22 cellular contexts compared by ENCODE assay signal in the genomic region with DNA sequence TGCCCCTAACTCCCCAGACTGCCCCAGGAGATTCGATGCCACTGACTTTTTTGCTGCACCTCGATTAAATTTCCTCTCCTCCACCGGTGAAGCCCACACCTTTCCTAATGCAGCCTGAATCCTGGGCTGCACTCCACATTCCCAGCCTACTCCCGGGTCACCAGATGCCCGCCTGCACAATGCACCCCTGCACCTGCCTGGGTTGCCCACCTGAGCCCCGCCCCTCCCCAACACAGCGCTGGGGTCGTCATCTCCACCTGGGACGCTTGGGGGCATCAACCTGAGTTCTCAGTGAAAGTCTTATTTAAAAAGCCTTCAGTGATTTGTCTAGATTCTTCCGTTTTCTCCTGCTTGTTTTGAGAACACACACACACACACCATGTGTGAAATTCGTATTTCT.
"Had no signal": no experiment of that assay in that cellular context is flagged by ENCODE, and none has a peak within 500 bp of the region (broad histone marks: within the 10 kb centered on the region; RNA-seq: fewer than 3 reads in every experiment).

No MANE protein-coding gene starts in this region.

- ATAC-seq: gastrocnemius medialis; left cardiac atrium; left lung; natural killer cell treated with Interleukin-12 subunit alpha and Interleukin-12 subunit beta and Interleukin-15 and Interleukin-18, amount 100 ng/mL, for 72 hours; right cardiac atrium; stimulated activated naive B cell treated with anti-CD40 and anti-IgM and Interleukin-4, amounts not matched to agents 10 μg/mL and 1 μg/mL and 100 μg/mL, for 72 hours; upper lobe of right lung had no signal

- H3K27me3 ChIP-seq: colonic mucosa, upper lobe of right lung, uterus had no signal

- H3K9ac ChIP-seq: neural progenitor cell had no signal

- H2AFZ ChIP-seq: neural progenitor cell had no signal

- H3K4me2 ChIP-seq: neural progenitor cell had no signal

- DNase-seq: colonic mucosa; effector CD8-positive, alpha-beta T cell; endodermal cell; foreskin fibroblast; gastrocnemius medialis; left cardiac atrium; left lung; mesenchymal stem cell; mucosa of descending colon; naive B cell; stimulated activated CD4-positive, alpha-beta T cell treated with anti-CD3 and anti-CD28 coated beads, Interleukin-15, amount 100 ng/mL, for 24 hours; stimulated activated CD4-positive, alpha-beta T cell treated with anti-CD3 and anti-CD28 coated beads, Interleukin-2, amount 100 ng/mL, for 48 hours; stimulated activated naive B cell treated with anti-CD40 and anti-IgM and Interleukin-4, amounts not matched to agents 10 μg/mL and 1 μg/mL and 100 μg/mL, for 72 hours; transverse colon; upper lobe of right lung; uterus had no signal

- H3K4me1 ChIP-seq: colonic mucosa, prostate gland, upper lobe of right lung had no signal

- H3K27ac ChIP-seq: colonic mucosa, epithelial cell of prostate, gastrocnemius medialis, left lung, neural progenitor cell, prostate gland, skin epidermis, transverse colon, upper lobe of right lung, uterus had no signal

- H3K9me3 ChIP-seq: colonic mucosa, gastrocnemius medialis, left lung, mucosa of descending colon, prostate gland, transverse colon, upper lobe of right lung, uterus had no signal

- H3K36me3 ChIP-seq: colonic mucosa, gastrocnemius medialis, left lung, neural progenitor cell, prostate gland, transverse colon, upper lobe of right lung, uterus had no signal

- H3K4me3 ChIP-seq: colonic mucosa, gastrocnemius medialis, left lung, mucosa of descending colon, neural progenitor cell, prostate gland, skin epidermis, transverse colon, upper lobe of right lung, uterus had no signal
